In genomic region chr15:80977627-80978036, GRCh38 we compare ENCODE assay signal across 1 cellular context.
A peak's percentile ranks its signal among the peaks of the same experiment; 100 is the strongest.
TF ChIP-seq lines count a peak whose summit lies in the region.

No MANE protein-coding gene starts in this region.

TF ChIP-seq in K562, 482 proteins besides CTCF, POLR2A, EP300 and RAD21 (continued from another document):
- TF ChIP-seq DEAF1 (CRISPR knock-in tag; IDR thresholded peaks at IDR 0.05): peak; percentile 63
- TF ChIP-seq PHF8 (IDR thresholded peaks at IDR 0.05; ENCODE audit: borderline replicate concordance, low read length): no peak
- no peak for TF ChIP-seq POLR3A (IDR thresholded peaks at IDR 0.05; ENCODE audit: borderline replicate concordance, extremely low read depth, insufficient read depth, insufficient read length)
- TF ChIP-seq NFE2 (IDR thresholded peaks at IDR 0.05; ENCODE audit: low read depth): peak; percentile 38; the same call in 1 of the 2 replicates
- no peak for TF ChIP-seq HOXB6 (CRISPR knock-in tag; IDR thresholded peaks at IDR 0.05; ENCODE audit: borderline replicate concordance)
- TF ChIP-seq POLR2AphosphoS2 (IDR thresholded peaks at IDR 0.05; ENCODE audit: low read length): 0 out of 2 replicates have a peak, but pooled peaks have one; percentile 56
- no peak for TF ChIP-seq ZNF134 (CRISPR knock-in tag; conservative IDR thresholded peaks at IDR 0.05)
- TF ChIP-seq MAZ (CRISPR knock-in tag; conservative IDR thresholded peaks at IDR 0.05 in 1 of 2, IDR thresholded peaks at IDR 0.05 in 1 of 2): peak in 1 of 2 experiments; percentile 96; a peak in 2 of 4 replicates
- TF ChIP-seq SIN3B (IDR thresholded peaks at IDR 0.05; ENCODE audit: low read depth): peak; percentile 12; the same call in 1 of the 2 replicates
- peak; percentile 45; the same call in 1 of the 2 replicates for TF ChIP-seq RB1 (IDR thresholded peaks at IDR 0.05; ENCODE audit: low read depth)
- 0 out of 2 replicates have a peak, but pooled peaks have one; percentile 52 for TF ChIP-seq ZHX1 (conservative IDR thresholded peaks at IDR 0.05; ENCODE audit: low read length)
- TF ChIP-seq RCOR1 (IDR thresholded peaks at IDR 0.05; ENCODE audit: borderline replicate concordance in 1 of 2, low read depth in 2 of 2, low read length in 2 of 2): peak in 1 of 2 experiments; percentile 18; a peak in 1 of 4 replicates
- TF ChIP-seq ZNF668 (CRISPR knock-in tag; IDR thresholded peaks at IDR 0.05): no peak
- TF ChIP-seq SP1 (CRISPR knock-in tag; IDR thresholded peaks at IDR 0.05): 0 out of 2 replicates have a peak, but pooled peaks have one; percentile 36
- TF ChIP-seq HDGF (IDR thresholded peaks at IDR 0.05): 0 out of 2 replicates have a peak, but pooled peaks have one; percentile 78
- peak; percentile 8; the same call in 1 of the 2 replicates for TF ChIP-seq SUPT5H (IDR thresholded peaks at IDR 0.05)
- TF ChIP-seq, protein P1, sequence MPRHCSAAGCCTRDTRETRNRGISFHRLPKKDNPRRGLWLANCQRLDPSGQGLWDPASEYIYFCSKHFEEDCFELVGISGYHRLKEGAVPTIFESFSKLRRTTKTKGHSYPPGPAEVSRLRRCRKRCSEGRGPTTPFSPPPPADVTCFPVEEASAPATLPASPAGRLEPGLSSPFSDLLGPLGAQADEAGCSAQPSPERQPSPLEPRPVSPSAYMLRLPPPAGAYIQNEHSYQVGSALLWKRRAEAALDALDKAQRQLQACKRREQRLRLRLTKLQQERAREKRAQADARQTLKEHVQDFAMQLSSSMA (CRISPR knock-in tag; IDR thresholded peaks at IDR 0.05): no peak
- TF ChIP-seq XRCC5 (IDR thresholded peaks at IDR 0.05; ENCODE audit: low read depth, low read length): 0 out of 2 replicates have a peak, but pooled peaks have one; percentile 40
- no peak for TF ChIP-seq GTF2B (IDR thresholded peaks at IDR 0.05; ENCODE audit: extremely low read depth, insufficient read length)
- peak; percentile 73; the same call in 1 of the 2 replicates for TF ChIP-seq CTBP1 (IDR thresholded peaks at IDR 0.05; ENCODE audit: borderline replicate concordance)
- TF ChIP-seq ARID2 (IDR thresholded peaks at IDR 0.05): peak; percentile 74; the same call in 1 of the 2 replicates
- TF ChIP-seq ZNF24 (IDR thresholded peaks at IDR 0.05): no peak
- no peak for TF ChIP-seq KAT7 (CRISPR knock-in tag; IDR thresholded peaks at IDR 0.05; ENCODE audit: borderline replicate concordance)
- TF ChIP-seq STAG1 (CRISPR knock-in tag; IDR thresholded peaks at IDR 0.05; ENCODE audit: borderline replicate concordance): peak; percentile 86; the same call in 1 of the 2 replicates
- TF ChIP-seq MBD2 (IDR thresholded peaks at IDR 0.05; ENCODE audit: borderline replicate concordance, low read depth): no peak
- TF ChIP-seq, protein P2, sequence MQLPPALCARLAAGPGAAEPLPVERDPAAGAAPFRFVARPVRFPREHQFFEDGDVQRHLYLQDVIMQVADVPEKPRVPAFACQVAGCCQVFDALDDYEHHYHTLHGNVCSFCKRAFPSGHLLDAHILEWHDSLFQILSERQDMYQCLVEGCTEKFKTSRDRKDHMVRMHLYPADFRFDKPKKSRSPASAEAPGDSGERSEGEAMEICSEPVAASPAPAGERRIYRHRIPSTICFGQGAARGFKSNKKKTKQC (CRISPR knock-in tag; IDR thresholded peaks at IDR 0.05): no peak
- peak; percentile 96 for TF ChIP-seq SMC3 (conservative IDR thresholded peaks at IDR 0.05; ENCODE audit: insufficient read depth, low read depth, low read length)
- TF ChIP-seq ZNF311 (CRISPR knock-in tag; IDR thresholded peaks at IDR 0.05): no peak
- TF ChIP-seq CC2D1A (IDR thresholded peaks at IDR 0.05): 0 out of 2 replicates have a peak, but pooled peaks have one; percentile 63
- TF ChIP-seq MECOM (CRISPR knock-in tag; IDR thresholded peaks at IDR 0.05): no peak
- peak; percentile 52 for TF ChIP-seq CREM (IDR thresholded peaks at IDR 0.05; ENCODE audit: low read depth)
TF ChIP-seq in K562: peak in this region for 19.
